In the genomic region with DNA sequence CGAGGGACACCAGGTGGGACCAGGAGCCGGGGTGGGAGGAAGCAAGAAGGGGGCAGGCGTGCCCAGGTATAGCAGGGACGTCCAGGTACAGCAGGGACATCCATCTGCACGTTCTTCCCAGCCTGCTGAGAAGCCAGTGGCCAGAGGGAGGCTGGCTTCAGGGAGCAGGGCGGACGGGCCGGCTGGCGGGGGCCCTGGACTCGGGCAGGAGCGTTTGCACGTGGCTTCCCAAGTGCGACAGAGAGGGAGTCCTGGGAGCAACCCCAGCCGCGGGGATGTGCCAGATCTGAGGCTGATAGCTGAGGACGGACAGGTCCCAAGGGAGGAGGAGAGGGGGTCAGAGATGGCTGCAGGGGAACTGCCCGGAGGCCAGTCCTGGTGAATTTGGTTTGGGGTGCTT, we compare ENCODE assay signal across 1 cellular context.
TF ChIP-seq lines count a peak whose summit lies in the region.

No MANE protein-coding gene starts in this region.

TF ChIP-seq in IMR-90, 13 proteins besides CTCF, POLR2A, EP300 and RAD21:
- no peak for TF ChIP-seq RCOR1 (IDR thresholded peaks at IDR 0.05; ENCODE audit: insufficient replicate concordance, low read length)
- TF ChIP-seq, protein P1, sequence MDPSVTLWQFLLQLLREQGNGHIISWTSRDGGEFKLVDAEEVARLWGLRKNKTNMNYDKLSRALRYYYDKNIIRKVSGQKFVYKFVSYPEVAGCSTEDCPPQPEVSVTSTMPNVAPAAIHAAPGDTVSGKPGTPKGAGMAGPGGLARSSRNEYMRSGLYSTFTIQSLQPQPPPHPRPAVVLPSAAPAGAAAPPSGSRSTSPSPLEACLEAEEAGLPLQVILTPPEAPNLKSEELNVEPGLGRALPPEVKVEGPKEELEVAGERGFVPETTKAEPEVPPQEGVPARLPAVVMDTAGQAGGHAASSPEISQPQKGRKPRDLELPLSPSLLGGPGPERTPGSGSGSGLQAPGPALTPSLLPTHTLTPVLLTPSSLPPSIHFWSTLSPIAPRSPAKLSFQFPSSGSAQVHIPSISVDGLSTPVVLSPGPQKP (IDR thresholded peaks at IDR 0.05; ENCODE audit: borderline replicate concordance, low read depth, low read length), result no peak
- TF ChIP-seq, protein P2, sequence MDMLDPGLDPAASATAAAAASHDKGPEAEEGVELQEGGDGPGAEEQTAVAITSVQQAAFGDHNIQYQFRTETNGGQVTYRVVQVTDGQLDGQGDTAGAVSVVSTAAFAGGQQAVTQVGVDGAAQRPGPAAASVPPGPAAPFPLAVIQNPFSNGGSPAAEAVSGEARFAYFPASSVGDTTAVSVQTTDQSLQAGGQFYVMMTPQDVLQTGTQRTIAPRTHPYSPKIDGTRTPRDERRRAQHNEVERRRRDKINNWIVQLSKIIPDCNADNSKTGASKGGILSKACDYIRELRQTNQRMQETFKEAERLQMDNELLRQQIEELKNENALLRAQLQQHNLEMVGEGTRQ (IDR thresholded peaks at IDR 0.05; ENCODE audit: low read depth, low read length), result no peak
- no peak for TF ChIP-seq MAFK (IDR thresholded peaks at IDR 0.05; ENCODE audit: low read depth, low read length)
- TF ChIP-seq MAZ (IDR thresholded peaks at IDR 0.05; ENCODE audit: borderline replicate concordance, low read depth, low read length), result no peak
- no peak for TF ChIP-seq SMC3 (IDR thresholded peaks at IDR 0.05; ENCODE audit: low read depth, low read length)
- no peak for TF ChIP-seq BHLHE40 (IDR thresholded peaks at IDR 0.05; ENCODE audit: low read depth, low read length)
- no peak for TF ChIP-seq CHD1 (IDR thresholded peaks at IDR 0.05; ENCODE audit: low read depth, low read length)
- TF ChIP-seq MXI1 (IDR thresholded peaks at IDR 0.05; ENCODE audit: borderline replicate concordance, low read depth, low read length), result no peak
- no peak for TF ChIP-seq CEBPB (IDR thresholded peaks at IDR 0.05; ENCODE audit: low read depth, low read length)
- TF ChIP-seq FOS (IDR thresholded peaks at IDR 0.05; ENCODE audit: low read depth, low read length), result no peak
- no peak for TF ChIP-seq RFX5 (IDR thresholded peaks at IDR 0.05; ENCODE audit: low read depth, low read length)
- no peak for TF ChIP-seq NFE2L2 (IDR thresholded peaks at IDR 0.05; ENCODE audit: low read depth, low read length)
